8 cellular contexts compared by ENCODE assay signal in the genomic region with DNA sequence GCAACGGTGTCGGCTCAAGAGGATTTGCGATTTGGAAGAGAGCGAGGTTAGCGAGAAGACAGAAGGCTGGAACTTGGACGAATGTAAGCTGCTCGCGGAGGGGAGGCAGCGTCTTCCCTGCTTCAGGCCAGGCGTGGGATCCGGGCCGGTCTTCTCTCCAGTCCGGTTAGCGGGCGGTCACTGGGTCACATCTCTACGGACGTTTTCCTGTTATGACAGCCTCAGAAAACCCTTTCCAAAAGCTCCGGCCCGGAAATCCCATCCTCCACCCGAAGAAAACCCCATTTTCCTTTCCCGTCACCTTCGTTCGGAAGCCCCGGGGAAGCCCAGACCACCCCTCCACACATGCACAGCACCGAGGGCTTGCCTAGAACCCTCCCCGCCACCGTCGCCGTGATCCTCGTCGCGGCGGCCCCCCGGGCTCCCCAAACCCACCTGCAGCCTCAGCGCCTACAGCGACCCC. TPM values are rescaled to one million over a fixed set of nuclear protein-coding genes. Genes with fewer than 3 reads are reported as not detected.
DNase-seq lines count a peak whose midpoint lies in the region; ATAC-seq, FAIRE-seq and TF ChIP-seq lines count a peak whose summit lies in the region.

No MANE protein-coding gene starts in this region.

- H3K27me3 Mint-ChIP-seq in chondrocyte (ENCODE audit: low read depth), result no peaks in the 10 kb centered on the region

- peaks cover 0 to 11% (median 3%) of the 10 kb centered on the region in 4 donors for H3K4me1 ChIP-seq in right lobe of liver

- TF ChIP-seq POLR2A in H54 (IDR thresholded peaks at IDR 0.05; ENCODE audit: low read depth, low read length) (0 out of 2 replicates have a peak, but pooled peaks have one; percentile 16), right lobe of liver (IDR thresholded peaks at IDR 0.05) (no peak)

- TF ChIP-seq CTCF in chondrocyte (IDR thresholded peaks at IDR 0.05) (peak; percentile 1), right lobe of liver (IDR thresholded peaks at IDR 0.05) (no peak)

- peak overlapping the region; percentile 83 to 93 (median 83) for H3K4me3 ChIP-seq in right lobe of liver

- peak overlapping the region; percentile 100 for H3K27ac Mint-ChIP-seq in chondrocyte (ENCODE audit: unreplicated experiment)

- FAIRE-seq in H54 (lab: Jason Lieb, UNC), result peak; percentile 41

- peaks cover 4% of the 10 kb centered on the region for H3K36me3 Mint-ChIP-seq in chondrocyte (ENCODE audit: low read depth)

- H3K27me3 ChIP-seq in right lobe of liver, result no peaks in the 10 kb centered on the region

- H3K9me3 Mint-ChIP-seq in chondrocyte (ENCODE audit: low read depth), result no peaks in the 10 kb centered on the region

- ATAC-seq in right lobe of liver (peak; percentile 59 to 72 (median 63)), GM18873 (IDR thresholded peaks at IDR 0.05; ENCODE audit: low FRiP score, unreplicated experiment) (no peak)

- H3K4me3 Mint-ChIP-seq in chondrocyte (ENCODE audit: unreplicated experiment), result peak overlapping the region; percentile 100

- 0% methylated on average over 27 of the region's 36 CpGs for WGBS in right lobe of liver (ENCODE audit: insufficient coverage, low coverage, low lambda C conversion rate, missing lambda C conversion rate)

- DNase-seq in NCI-H510A treated with DMSO at 0.1 percent for 48 hours (lab: John Stamatoyannopoulos, UW), result peak; percentile 19
- no peak for DNase-seq in NCI-H510A (lab: John Stamatoyannopoulos, UW)
- DNase-seq in H54 (ENCODE audit: insufficient read length, low spot score), result peak; percentile 40
- DNase-seq in NCI-H69 (lab: John Stamatoyannopoulos, UW), result peak; percentile 70
- no peak for DNase-seq in chondrocyte (ENCODE audit: low spot score)
- DNase-seq in right lobe of liver, result peak in 2 of 3 donors; percentile 60 to 72

- H3K27ac ChIP-seq in right lobe of liver, result peak overlapping the region; percentile 89 to 93 (median 93)
- H3K27ac ChIP-seq in temporal lobe (ENCODE audit: low read depth, low read length), result peak overlapping the region; percentile 70

- peaks cover 0 to 26% (median 0%) of the 10 kb centered on the region in 4 donors for H3K36me3 ChIP-seq in right lobe of liver

- peaks cover 28% of the 10 kb centered on the region for H3K4me1 Mint-ChIP-seq in chondrocyte (ENCODE audit: low read depth)

- intact Hi-C loops in right lobe of liver (cut with DNase I), result no loop called here

- H3K9me3 ChIP-seq in right lobe of liver, result no peaks in the 10 kb centered on the region

RNA-seq across cellular contexts. Expression of a gene that starts 0.3 kb away (rescaled TPM):
- total RNA-seq in chondrocyte (77.3 to 117 TPM (median 90.4 TPM) in 3 replicates), right lobe of liver (100 to 1,000 TPM in 2 of 6 experiments, 10 to 100 TPM in 4; 74.6 to 223 (median 94.6) TPM), temporal lobe (109 TPM)

RNA-seq across cellular contexts. Expression of a gene that starts 0.5 kb away (rescaled TPM):
- total RNA-seq in chondrocyte (58.0 to 83.0 TPM (median 65.0 TPM) in 3 replicates), right lobe of liver (10 to 100 TPM; 23.4 to 28.2 (median 25.9) TPM), temporal lobe (12.0 TPM)

RNA-seq across cellular contexts. Expression of a gene that starts 14.9 kb away (rescaled TPM):
- total RNA-seq in chondrocyte (20.0 to 26.5 TPM (median 20.4 TPM) in 3 replicates), right lobe of liver (10 to 100 TPM in 3 of 6 experiments, 1 to 10 TPM in 3; 5.5 to 15.4 (median 9.7) TPM), temporal lobe (23.1 TPM)

Comparison
In these comparisons a context has a peak if more than half of its experiments do, and no peak if none do; other contexts are left out.
1. DNase-seq: peak in NCI-H510A treated with DMSO at 0.1 percent for 48 hours (single experiment), H54 (single experiment), NCI-H69 (single experiment) and right lobe of liver (2 of 3); none in NCI-H510A (single experiment) and chondrocyte (single experiment).